ENCODE assay signal across 16 cellular contexts in genomic region chr1:183753464-183753891, GRCh38.
"Had no signal": no experiment of that assay in that cellular context is flagged by ENCODE, and none has a peak within 500 bp of the region (broad histone marks: within the 10 kb centered on the region; RNA-seq: fewer than 3 reads in every experiment).

No MANE protein-coding gene starts in this region.

- H3K4me1 ChIP-seq: colonic mucosa, spleen, upper lobe of left lung had no signal

- H3K9ac ChIP-seq: SK-N-SH had no signal

- ATAC-seq: activated CD4-positive, alpha-beta T cell treated with anti-CD3 and anti-CD28 coated beads for 36 hours; left colon; stimulated activated memory B cell treated with anti-CD40 and anti-IgM and Interleukin-4, amounts not matched to agents 10 μg/mL and 1 μg/mL and 100 μg/mL, for 72 hours; T-cell; WTC11 had no signal

- FAIRE-seq: endometrium had no signal

- H3K4me3 ChIP-seq: colonic mucosa, spleen, thoracic aorta, upper lobe of left lung had no signal

- H3K4me2 ChIP-seq: SK-N-SH had no signal

- H3K9me3 ChIP-seq: colonic mucosa, SK-N-SH, thoracic aorta, upper lobe of left lung had no signal

- H3K27me3 ChIP-seq: colonic mucosa, spleen, upper lobe of left lung had no signal

- DNase-seq: activated CD4-positive, alpha-beta T cell treated with anti-CD3 and anti-CD28 coated beads for 36 hours; activated CD4-positive, alpha-beta T cell treated with anti-CD3 and anti-CD28 coated beads, Interleukin-2, amount 50 U/mL, for 48 hours; activated naive CD8-positive, alpha-beta T cell treated with anti-CD3 and anti-CD28 coated beads for 36 hours; colonic mucosa; left colon; nephron progenitor cell; nucleus accumbens; SK-N-SH; spleen; stimulated activated CD4-positive, alpha-beta T cell treated with anti-CD3 and anti-CD28 coated beads, Interleukin-4, amount 100 ng/mL, for 4 hours; T-cell; upper lobe of left lung had no signal

- H3K36me3 ChIP-seq: colonic mucosa, thoracic aorta, upper lobe of left lung had no signal

- H3K27ac ChIP-seq: colonic mucosa, spleen, thoracic aorta, upper lobe of left lung had no signal
